Comparison of ENCODE assay signal across 26 cellular contexts in the genomic region with DNA sequence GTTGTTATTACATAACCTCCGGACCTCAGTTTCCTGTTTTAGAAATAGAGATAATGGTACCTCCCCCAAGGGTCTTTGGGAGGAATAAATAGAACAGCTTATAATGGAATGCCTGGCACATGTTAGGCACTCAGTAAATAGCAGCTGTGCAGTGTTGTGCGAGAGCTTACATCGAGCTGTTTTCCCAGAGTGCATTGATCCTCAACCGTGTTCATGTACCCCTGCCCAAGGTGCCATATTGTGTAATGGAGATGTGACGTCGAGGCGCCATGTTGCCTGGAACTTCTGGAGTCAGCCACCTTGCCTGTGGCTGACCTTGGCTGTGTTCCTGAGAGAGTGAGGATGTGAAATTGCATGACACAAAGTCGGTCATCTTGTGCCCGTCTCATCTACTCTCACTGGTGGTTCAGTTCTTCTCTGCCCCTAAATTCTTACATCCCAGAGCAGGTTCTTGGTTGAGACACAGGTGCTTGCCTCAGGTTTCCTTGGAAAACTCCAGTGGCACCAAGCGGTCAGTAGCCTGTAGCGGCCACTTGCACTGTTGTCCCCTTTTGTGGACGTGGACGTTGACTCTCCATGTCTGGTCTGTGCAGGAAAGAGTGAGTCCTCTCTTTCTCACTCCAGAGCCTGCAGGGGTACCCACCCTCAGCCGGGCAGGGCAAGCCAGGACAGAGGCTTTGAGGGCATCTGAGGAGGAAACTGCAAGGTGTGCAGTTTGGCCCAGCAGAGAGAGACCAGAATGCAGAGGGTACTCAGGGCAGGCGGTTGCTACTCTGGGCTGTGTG.
"Had no signal": no experiment of that assay in that cellular context is flagged by ENCODE, and none has a peak within 500 bp of the region (broad histone marks: within the 10 kb centered on the region; RNA-seq: fewer than 3 reads in every experiment).

No MANE protein-coding gene starts in this region.

- H3K9ac ChIP-seq: neural progenitor cell, parathyroid adenoma had no signal

- H3K9me3 ChIP-seq: neutrophil, ovary, psoas muscle, stomach, thoracic aorta, thyroid gland, tibial nerve, upper lobe of left lung, vagina had no signal

- H3K4me3 ChIP-seq: neural progenitor cell, ovary, psoas muscle, stomach, thoracic aorta, thyroid gland, tibial nerve, upper lobe of left lung, vagina had no signal

- FAIRE-seq: small intestine, urothelium cell line had no signal

- H3K4me2 ChIP-seq: neural progenitor cell had no signal

- H3K79me2 ChIP-seq: parathyroid adenoma had no signal

- ATAC-seq: naive thymus-derived CD4-positive, alpha-beta T cell; natural killer cell; psoas muscle; right cardiac atrium; sciatic nerve; stimulated activated effector memory CD8-positive, alpha-beta T cell treated with anti-CD3 and anti-CD28 coated beads, Interleukin-12 subunit alpha, Interleukin-12 subunit beta, amount 100 ng/mL, for 72 hours; stimulated activated naive B cell treated with anti-CD40 and anti-IgM and Interleukin-4, amounts not matched to agents 10 μg/mL and 1 μg/mL and 100 μg/mL, for 72 hours had no signal

- DNase-seq: naive thymus-derived CD4-positive, alpha-beta T cell; natural killer cell; nucleus accumbens; ovary; psoas muscle; right cardiac atrium; small intestine; stimulated activated CD4-positive, alpha-beta T cell treated with anti-CD3 and anti-CD28 coated beads, Interleukin-15, amount 100 ng/mL, for 24 hours; stimulated activated CD4-positive, alpha-beta T cell treated with anti-CD3 and anti-CD28 coated beads, Interleukin-2, amount 100 ng/mL, for 24 hours; stimulated activated CD4-positive, alpha-beta T cell treated with anti-CD3 and anti-CD28 coated beads, Interleukin-2, amount 100 ng/mL, for 48 hours; stimulated activated CD4-positive, alpha-beta T cell treated with anti-CD3 and anti-CD28 coated beads, Interleukin-4, amount 100 ng/mL, for 24 hours; stimulated activated naive B cell treated with anti-CD40 and anti-IgM and Interleukin-4, amounts not matched to agents 10 μg/mL and 1 μg/mL and 100 μg/mL, for 72 hours; stimulated activated naive CD4-positive, alpha-beta T cell treated with Interleukin-2 at 50 U/mL for 16 hours; stomach; thyroid gland; trophoblast cell; upper lobe of left lung had no signal

- H2AFZ ChIP-seq: neural progenitor cell, parathyroid adenoma had no signal

- H3K27me3 ChIP-seq: neural progenitor cell, neutrophil, ovary, stomach, thyroid gland, tibial nerve, upper lobe of left lung, vagina had no signal

- H3K36me3 ChIP-seq: neural progenitor cell, neutrophil, ovary, stomach, thoracic aorta, thyroid gland, tibial nerve, upper lobe of left lung, vagina had no signal

- H3K27ac ChIP-seq: neural progenitor cell, neutrophil, ovary, parathyroid adenoma, psoas muscle, stomach, thoracic aorta, thyroid gland, tibial nerve, upper lobe of left lung, vagina had no signal

- H3K4me1 ChIP-seq: parathyroid adenoma, upper lobe of left lung had no signal
